ENCODE assay signal across 8 cellular contexts in the genomic region with DNA sequence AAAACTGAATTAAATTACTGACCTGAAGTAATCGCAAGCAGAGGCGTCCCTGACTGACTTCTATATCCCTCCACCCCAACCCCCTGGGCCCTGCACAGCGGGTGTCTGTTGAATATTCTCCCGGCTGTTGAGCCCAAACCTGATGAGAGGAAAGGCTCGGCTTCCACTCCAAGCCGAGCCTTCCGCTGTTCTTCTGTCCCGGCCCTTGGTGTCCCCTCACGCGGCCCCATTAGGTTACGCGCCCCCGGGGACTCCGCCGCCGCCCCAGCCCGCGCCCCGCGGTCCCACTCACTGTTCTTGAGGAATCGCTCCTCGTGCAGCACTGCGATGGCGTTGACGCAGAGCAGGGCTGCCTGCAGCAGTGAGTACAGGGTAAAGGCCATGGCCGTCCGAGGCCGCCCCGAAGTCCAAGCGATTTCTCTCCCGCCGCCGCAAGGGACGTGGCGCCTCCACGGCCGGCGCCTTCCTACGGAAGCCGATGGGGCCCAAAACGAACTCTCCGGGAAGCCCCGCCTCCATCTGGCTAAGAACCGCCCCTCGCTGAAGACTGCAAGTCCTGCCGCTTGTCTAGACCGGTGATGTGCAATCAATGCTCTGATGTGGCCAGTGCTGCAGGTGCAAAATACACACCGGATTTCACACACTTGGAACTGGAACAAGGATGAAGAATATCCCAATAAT. TPM values are rescaled to one million over a fixed set of nuclear protein-coding genes. Genes with fewer than 3 reads are reported as not detected.
DNase-seq lines count a peak whose midpoint lies in the region; TF ChIP-seq lines count a peak whose summit lies in the region.

A gene with protein sequence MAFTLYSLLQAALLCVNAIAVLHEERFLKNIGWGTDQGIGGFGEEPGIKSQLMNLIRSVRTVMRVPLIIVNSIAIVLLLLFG (minus strand): TSS at position 470 of the 681 bp plus-strand sequence. CDS start 87 bp downstream, at position 383.

- TF ChIP-seq CTCF in SK-N-SH (IDR thresholded peaks at IDR 0.05): peak; percentile 19; the same call in 1 of the 2 replicates
- TF ChIP-seq CTCF in ovary (IDR thresholded peaks at IDR 0.05): peak in 2 of 3 donors; percentile 9 to 31

- H3K4me3 ChIP-seq in SK-N-SH (ENCODE audit: low read depth in 2 of 2, low read length in 1 of 2) (peak within 1 kb of the TSS; percentile 76 to 100), ovary (peak within 1 kb of the TSS; percentile 99), thymus (ENCODE audit: low read length) (peak within 1 kb of the TSS; percentile 94)

- H3F3A ChIP-seq in SK-N-SH (replicated peaks; ENCODE audit: insufficient read depth): no peaks in the 10 kb centered on the region

- H3K9ac ChIP-seq in SK-N-SH: peak within 1 kb of the TSS; percentile 99

- H3K9me2 ChIP-seq in SK-N-SH: no peaks in the 10 kb centered on the region

- CTCF ChIA-PET in HEK293T (lab: Yijun Ruan, JAX) (no interaction called here), SK-N-SH (lab: Yijun Ruan, JAX) (no interaction called here)

- peak; percentile 53 for TF ChIP-seq POLR2A in ovary (IDR thresholded peaks at IDR 0.05)

- peaks cover 23% of the 10 kb centered on the region for H4K20me1 ChIP-seq in SK-N-SH (ENCODE audit: insufficient read depth)

- no peaks in the 10 kb centered on the region for H3K27me3 ChIP-seq in SK-N-SH (ENCODE audit: insufficient read depth)
- H3K27me3 ChIP-seq in ovary: no peaks in the 10 kb centered on the region
- H3K27me3 ChIP-seq in thymus (ENCODE audit: control insufficient read depth, insufficient read depth): no peaks in the 10 kb centered on the region

- DNase-seq in GM04503 (ENCODE audit: low read depth) (peak; percentile 33), HEK293T (ENCODE audit: extremely low spot score) (peak; percentile 77), NAMALWA (ENCODE audit: low spot score) (peak; percentile 89), SK-N-SH (peak; percentile 91), glomerular visceral epithelial cell (ENCODE audit: extremely low spot score) (peak; percentile 90), ovary (peak; percentile 87 to 95 (median 93))
- peak; percentile 90 for DNase-seq in activated naive CD4-positive, alpha-beta T cell treated with anti-CD3 and anti-CD28 coated beads, Interleukin-2, amount 50 U/mL, for 16 hours

- peaks cover 52% of the 10 kb centered on the region for H3K79me2 ChIP-seq in SK-N-SH (ENCODE audit: insufficient read depth)

- peak within 1 kb of the TSS; percentile 91 for H3K4me2 ChIP-seq in SK-N-SH

- H3K27ac ChIP-seq in SK-N-SH (ENCODE audit: low read depth in 2 of 2, low read length in 1 of 2) (peak within 1 kb of the TSS; percentile 82 to 85), ovary (peak within 1 kb of the TSS; percentile 2 to 68), thymus (ENCODE audit: low read depth) (peak within 1 kb of the TSS; percentile 54)

- peak within 1 kb of the TSS; percentile 96 for H2AFZ ChIP-seq in SK-N-SH (ENCODE audit: low read depth)

- H3K9me3 ChIP-seq in SK-N-SH (no peaks in the 10 kb centered on the region), ovary (no peaks in the 10 kb centered on the region), thymus (ENCODE audit: control insufficient read depth) (no peaks in the 10 kb centered on the region)

- TF ChIP-seq RAD21 in SK-N-SH (IDR thresholded peaks at IDR 0.05; ENCODE audit: low read length): 0 out of 2 replicates have a peak, but pooled peaks have one; percentile 4

- WGBS in SK-N-SH (ENCODE audit: low lambda C conversion rate): 2% methylated on average over 28 of the region's 48 CpGs
- WGBS in ovary, 3 donors: 0 to 1% (median 1%) methylated on average over 33 to 48 of the region's 48 CpGs
- under 1% methylated on average over 48 of the region's 48 CpGs for WGBS in thymus

- H3K4me1 ChIP-seq in SK-N-SH (ENCODE audit: control insufficient read depth in 1 of 2, insufficient read depth in 2 of 2, low read depth in 1 of 2, low read length in 1 of 2) (peaks cover 0 to 4% of the 10 kb centered on the region in 2 experiments; a peak in 2 of 4 replicates), ovary (ENCODE audit: insufficient read depth) (peaks cover 10% of the 10 kb centered on the region), thymus (ENCODE audit: control insufficient read depth, insufficient read depth, low read length) (no peaks in the 10 kb centered on the region)

- TF ChIP-seq EP300 in SK-N-SH (IDR thresholded peaks at IDR 0.05; ENCODE audit: borderline replicate concordance in 1 of 2, low read depth in 1 of 2, low read length in 1 of 2): no peak; a peak in 1 of 4 replicates
- TF ChIP-seq EP300 in ovary (IDR thresholded peaks at IDR 0.05): no peak

- intact Hi-C loops in ovary (cut with DNase I): no loop called here

- H3K36me3 ChIP-seq in SK-N-SH (replicated peaks in 1 of 2; ENCODE audit: control insufficient read depth in 1 of 2, insufficient read depth in 2 of 2, low read length in 1 of 2) (peaks cover 0 to 11% of the 10 kb centered on the region in 2 experiments), ovary (no peaks in the 10 kb centered on the region), thymus (ENCODE audit: control insufficient read depth, insufficient read depth) (no peaks in the 10 kb centered on the region)

- POLR2A ChIA-PET in HEK293T (lab: Yijun Ruan, JAX): no interaction called here
- POLR2A ChIA-PET in SK-N-SH (lab: Yijun Ruan, JAX): interaction anchor here (1.7 kb wide), 1 partner anchor 26 kb away, joined by 5 read pairs; a partner anchor contains a TSS

TF ChIP-seq in HEK293T, 16 proteins besides CTCF, POLR2A, EP300 and RAD21:
- no peak for TF ChIP-seq LEF1 (IDR thresholded peaks at IDR 0.05; ENCODE audit: borderline replicate concordance)
- no peak for TF ChIP-seq FOXK2 (IDR thresholded peaks at IDR 0.05)
- TF ChIP-seq L3MBTL2 (conservative IDR thresholded peaks at IDR 0.05): peak; percentile 33; the same call in 1 of the 2 replicates
- TF ChIP-seq CTBP1 (IDR thresholded peaks at IDR 0.05; ENCODE audit: borderline replicate concordance): no peak
- no peak for TF ChIP-seq TARDBP (IDR thresholded peaks at IDR 0.05)
- no peak for TF ChIP-seq ELF4 (IDR thresholded peaks at IDR 0.05)

TF ChIP-seq in SK-N-SH, 30 proteins besides CTCF, POLR2A, EP300 and RAD21 (continues in another document):
- TF ChIP-seq EZH2phosphoT487 (IDR thresholded peaks at IDR 0.05; ENCODE audit: borderline replicate concordance, low read depth) (no peak), POLR2AphosphoS5 (IDR thresholded peaks at IDR 0.05; ENCODE audit: low read depth, low read length) (peak; percentile 76), RCOR1 (IDR thresholded peaks at IDR 0.05; ENCODE audit: low read length) (peak; percentile 56; the same call in 1 of the 2 replicates), TAF1 (IDR thresholded peaks at IDR 0.05; ENCODE audit: borderline replicate concordance, low read depth, low read length) (peak; percentile 78), SMC3 (IDR thresholded peaks at IDR 0.05; ENCODE audit: low read depth, low read length) (no peak), SIN3A (IDR thresholded peaks at IDR 0.05; ENCODE audit: borderline replicate concordance, low read depth, low read length) (peak; percentile 50; the same call in 1 of the 2 replicates), TEAD4 (IDR thresholded peaks at IDR 0.05; ENCODE audit: borderline replicate concordance, insufficient read depth) (no peak), FOSL2 (IDR thresholded peaks at IDR 0.05; ENCODE audit: borderline replicate concordance, low read depth) (no peak)
- TF ChIP-seq, protein P1, sequence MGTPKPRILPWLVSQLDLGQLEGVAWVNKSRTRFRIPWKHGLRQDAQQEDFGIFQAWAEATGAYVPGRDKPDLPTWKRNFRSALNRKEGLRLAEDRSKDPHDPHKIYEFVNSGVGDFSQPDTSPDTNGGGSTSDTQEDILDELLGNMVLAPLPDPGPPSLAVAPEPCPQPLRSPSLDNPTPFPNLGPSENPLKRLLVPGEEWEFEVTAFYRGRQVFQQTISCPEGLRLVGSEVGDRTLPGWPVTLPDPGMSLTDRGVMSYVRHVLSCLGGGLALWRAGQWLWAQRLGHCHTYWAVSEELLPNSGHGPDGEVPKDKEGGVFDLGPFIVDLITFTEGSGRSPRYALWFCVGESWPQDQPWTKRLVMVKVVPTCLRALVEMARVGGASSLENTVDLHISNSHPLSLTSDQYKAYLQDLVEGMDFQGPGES (IDR thresholded peaks at IDR 0.05; ENCODE audit: low read depth, low read length): no peak
- TF ChIP-seq, protein P2, sequence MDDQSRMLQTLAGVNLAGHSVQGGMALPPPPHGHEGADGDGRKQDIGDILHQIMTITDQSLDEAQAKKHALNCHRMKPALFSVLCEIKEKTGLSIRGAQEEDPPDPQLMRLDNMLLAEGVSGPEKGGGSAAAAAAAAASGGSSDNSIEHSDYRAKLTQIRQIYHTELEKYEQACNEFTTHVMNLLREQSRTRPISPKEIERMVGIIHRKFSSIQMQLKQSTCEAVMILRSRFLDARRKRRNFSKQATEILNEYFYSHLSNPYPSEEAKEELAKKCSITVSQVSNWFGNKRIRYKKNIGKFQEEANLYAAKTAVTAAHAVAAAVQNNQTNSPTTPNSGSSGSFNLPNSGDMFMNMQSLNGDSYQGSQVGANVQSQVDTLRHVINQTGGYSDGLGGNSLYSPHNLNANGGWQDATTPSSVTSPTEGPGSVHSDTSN (IDR thresholded peaks at IDR 0.05): no peak
- TF ChIP-seq, protein P3, sequence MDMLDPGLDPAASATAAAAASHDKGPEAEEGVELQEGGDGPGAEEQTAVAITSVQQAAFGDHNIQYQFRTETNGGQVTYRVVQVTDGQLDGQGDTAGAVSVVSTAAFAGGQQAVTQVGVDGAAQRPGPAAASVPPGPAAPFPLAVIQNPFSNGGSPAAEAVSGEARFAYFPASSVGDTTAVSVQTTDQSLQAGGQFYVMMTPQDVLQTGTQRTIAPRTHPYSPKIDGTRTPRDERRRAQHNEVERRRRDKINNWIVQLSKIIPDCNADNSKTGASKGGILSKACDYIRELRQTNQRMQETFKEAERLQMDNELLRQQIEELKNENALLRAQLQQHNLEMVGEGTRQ (IDR thresholded peaks at IDR 0.05; ENCODE audit: borderline replicate concordance, low read depth, low read length): no peak

RNA-seq across cellular contexts. Expression of the gene that starts here (rescaled TPM):
- polyA plus RNA-seq in SK-N-SH (2012; rRNA removed): 10.7 and 13.7 TPM in 2 replicates
- polyA plus RNA-seq in SK-N-SH (2012; cell fraction: cytosol; rRNA removed): 18.3 and 27.7 TPM in 2 replicates
- polyA plus RNA-seq in SK-N-SH (2012; cell fraction: nucleus; rRNA removed): 3.1 and 4.7 TPM in 2 replicates
- 10 to 100 TPM in 4 of 7 donors, 1 to 10 TPM in 3; 8.9 to 14.0 (median 10.0) TPM for total RNA-seq in ovary
- polyA plus RNA-seq in ovary: 10 to 100 TPM; 12.1 to 13.4 TPM
- polyA plus RNA-seq in thymus: 15.5 TPM

Comparison
In these comparisons a context has a peak if more than half of its experiments do, and no peak if none do; other contexts are left out.
1. Peak in every context shown above with its lines: DNase-seq, H3K4me3 ChIP-seq and H3K27ac ChIP-seq.
2. DNase-seq: peak in every context shown above with its lines; median percentile 93 in ovary; 91 in SK-N-SH; 90 in activated naive CD4-positive, alpha-beta T cell treated with anti-CD3 and anti-CD28 coated beads, Interleukin-2, amount 50 U/mL, for 16 hours; 90 in glomerular visceral epithelial cell; 89 in NAMALWA; 77 in HEK293T; 33 in GM04503.